In the genomic region with DNA sequence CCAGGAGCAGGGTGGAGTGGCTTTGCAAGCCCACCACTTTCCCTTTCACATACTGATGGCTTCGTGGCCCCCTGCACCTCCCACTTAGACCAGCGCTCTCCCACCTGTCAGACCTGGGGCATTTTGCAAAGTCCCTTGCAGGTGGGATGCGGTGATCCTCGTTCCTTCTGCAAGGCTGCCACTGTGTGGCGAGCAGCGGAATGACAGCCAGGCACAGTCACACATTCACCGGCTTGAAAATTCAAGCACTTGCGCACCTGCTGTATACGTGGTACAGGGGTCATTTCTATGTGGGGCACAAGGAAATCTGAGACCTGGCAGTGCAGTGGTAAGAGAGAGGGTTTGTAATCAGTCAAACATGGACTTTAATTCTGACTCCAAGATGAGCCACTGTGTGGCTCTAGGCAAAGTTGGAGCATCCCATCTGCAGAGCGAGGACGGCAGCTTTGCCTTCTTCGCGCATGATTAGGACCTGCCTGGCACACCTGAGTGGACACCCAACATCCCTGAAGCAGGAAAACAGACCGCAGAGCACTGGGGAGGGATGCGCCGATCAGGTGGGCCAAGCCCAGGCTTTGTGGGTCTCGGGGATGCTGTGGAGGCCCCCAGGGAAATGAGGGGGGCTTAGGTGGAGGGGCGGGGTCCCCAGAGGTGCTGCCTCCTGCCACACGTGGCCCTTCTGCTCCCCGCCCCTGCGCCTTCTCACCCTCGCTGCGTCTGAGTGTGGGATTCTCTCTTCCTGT, we compare ENCODE assay signal across 8 cellular contexts. TPM values are rescaled to one million over a fixed set of nuclear protein-coding genes. Genes with fewer than 3 reads are reported as not detected.
A peak's percentile ranks its signal among the peaks of the same experiment; 100 is the strongest.
DNase-seq lines count a peak whose midpoint lies in the region; ATAC-seq and TF ChIP-seq lines count a peak whose summit lies in the region.

No MANE protein-coding gene starts in this region.

- TF ChIP-seq CTCF in WI38 (IDR thresholded peaks at IDR 0.05; ENCODE audit: low read depth, low read length) (peak; percentile 97), chondrocyte (IDR thresholded peaks at IDR 0.05) (peak; percentile 98), lung (IDR thresholded peaks at IDR 0.05; ENCODE audit: control extremely low read depth, extremely low read depth) (peak; percentile 86)

- H3K27ac ChIP-seq in lung (ENCODE audit: low read depth in 1 of 2, low read length in 1 of 2), result no peak overlapping the region

- WGBS in lung, 2 donors, result 27 to 30% methylated on average over 23 of the region's 23 CpGs

- DNase-seq in NOMO-1 treated with DMSO at 0.1 percent for 48 hours (lab: John Stamatoyannopoulos, UW; ENCODE audit: unreplicated experiment) (peak; percentile 7), NOMO-1 treated with dmso at 0.1 percent for 144 hours (lab: John Stamatoyannopoulos, UW; ENCODE audit: unreplicated experiment) (no peak), NCI-H1105 treated with DMSO at 0.1 percent for 48 hours (lab: John Stamatoyannopoulos, UW) (peak; percentile 65), chondrocyte (ENCODE audit: low spot score) (peak; percentile 75), lung (ENCODE audit: low spot score) (peak; percentile 50)
- peak; percentile 33 to 35 for DNase-seq in stimulated activated CD8-positive, alpha-beta memory T cell treated with anti-CD3 and anti-CD28 coated beads, Interleukin-2, amount 100 ng/mL, for 48 hours (ENCODE audit: low read depth in 2 of 2)

- H3K36me3 Mint-ChIP-seq in chondrocyte (ENCODE audit: low read depth), result peaks cover 6% of the 10 kb centered on the region

- H3K27me3 ChIP-seq in lung (ENCODE audit: control insufficient read depth, insufficient read depth), result no peaks in the 10 kb centered on the region

- H3K4me3 Mint-ChIP-seq in chondrocyte (ENCODE audit: unreplicated experiment), result no peak overlapping the region

- peaks cover 0 to 4% of the 10 kb centered on the region in 2 donors for H3K9me3 ChIP-seq in lung (ENCODE audit: control insufficient read depth in 2 of 2, insufficient read depth in 1 of 2, low read length in 1 of 2)

- H3K27ac Mint-ChIP-seq in chondrocyte (ENCODE audit: unreplicated experiment), result no peak overlapping the region

- no peaks in the 10 kb centered on the region for H3K4me1 Mint-ChIP-seq in chondrocyte (ENCODE audit: low read depth)

- peaks cover 11% of the 10 kb centered on the region for H3K9me3 Mint-ChIP-seq in chondrocyte (ENCODE audit: low read depth)

- H3K36me3 ChIP-seq in lung (ENCODE audit: control insufficient read depth in 2 of 2, insufficient read depth in 2 of 2, low read length in 2 of 2), result peaks cover 0 to 3% of the 10 kb centered on the region in 2 donors

- no peaks in the 10 kb centered on the region for H3K4me1 ChIP-seq in lung (ENCODE audit: control insufficient read depth in 2 of 2, insufficient read depth in 2 of 2, low read length in 2 of 2)

- ATAC-seq in lung (ENCODE audit: insufficient read depth, low FRiP score) (no peak), HG02610 (IDR thresholded peaks at IDR 0.05; ENCODE audit: unreplicated experiment) (no peak)

- peaks cover 29% of the 10 kb centered on the region for H3K27me3 Mint-ChIP-seq in chondrocyte (ENCODE audit: low read depth)

- H3K4me3 ChIP-seq in WI38 (ENCODE audit: low read depth, low read length) (no peak overlapping the region), lung (no peak overlapping the region)

RNA-seq across cellular contexts. Expression of a gene that starts 53.0 kb away (rescaled TPM):
- 0.82 to 1.9 TPM (median 1.8 TPM) in 3 replicates for total RNA-seq in chondrocyte
- total RNA-seq in lung, result 10 to 100 TPM in 1 of 2 donors, 1 to 10 TPM in 1; 7.7 to 15.1 TPM
- polyA plus RNA-seq in lung, result 10 to 100 TPM in 1 of 2 donors, 1 to 10 TPM in 1; 9.3 to 17.8 TPM
